In genomic region chr10:23439920-23440875, GRCh38 we compare ENCODE assay signal across 8 cellular contexts. TPM values are rescaled to one million over a fixed set of nuclear protein-coding genes. Genes with fewer than 3 reads are reported as not detected.
A peak's percentile ranks its signal among the peaks of the same experiment; 100 is the strongest.
DNase-seq lines count a peak whose midpoint lies in the region; ATAC-seq and TF ChIP-seq lines count a peak whose summit lies in the region.

No MANE protein-coding gene starts in this region.

- TF ChIP-seq POLR2A in Peyer's patch (IDR thresholded peaks at IDR 0.05) (no peak), heart left ventricle (IDR thresholded peaks at IDR 0.05) (no peak)

- H3K4me1 ChIP-seq in Peyer's patch, result peaks cover 0 to 26% (median 4%) of the 10 kb centered on the region in 4 donors
- peaks cover 4 to 39% (median 29%) of the 10 kb centered on the region in 12 donors for H3K4me1 ChIP-seq in heart left ventricle

- TF ChIP-seq CTCF in Peyer's patch (IDR thresholded peaks at IDR 0.05), result no peak
- TF ChIP-seq CTCF in heart left ventricle (IDR thresholded peaks at IDR 0.05), result no peak

- peaks cover 19 to 27% of the 10 kb centered on the region in 2 donors for H3K36me3 Mint-ChIP-seq in activated naive CD4-positive, alpha-beta T cell treated with anti-CD3 and anti-CD28 coated beads, Interleukin-2, amount 50 U/mL, for 72 hours

- 0 to 2% (median 1%) methylated on average over 12 to 79 of the region's 79 CpGs for WGBS in heart left ventricle, 4 donors

- peaks cover 0 to 4% of the 10 kb centered on the region in 2 donors for H3K9me3 Mint-ChIP-seq in activated naive CD4-positive, alpha-beta T cell treated with anti-CD3 and anti-CD28 coated beads, Interleukin-2, amount 50 U/mL, for 72 hours

- H3K27me3 ChIP-seq in Peyer's patch, result no peaks in the 10 kb centered on the region
- H3K27me3 ChIP-seq in heart left ventricle, result no peaks in the 10 kb centered on the region

- peaks cover 0 to 10% (median 0%) of the 10 kb centered on the region in 3 donors for H3K36me3 ChIP-seq in Peyer's patch
- peaks cover 0 to 30% (median 9%) of the 10 kb centered on the region in 9 donors for H3K36me3 ChIP-seq in heart left ventricle

- peak overlapping the region; percentile 87 to 96 for H3K27ac Mint-ChIP-seq in activated naive CD4-positive, alpha-beta T cell treated with anti-CD3 and anti-CD28 coated beads, Interleukin-2, amount 50 U/mL, for 72 hours

- ATAC-seq in GM18517 (IDR thresholded peaks at IDR 0.05; ENCODE audit: unreplicated experiment) (peak; percentile 15), HG02798 (IDR thresholded peaks at IDR 0.05; ENCODE audit: poor library complexity, unreplicated experiment) (peak; percentile 14), heart left ventricle (peak in 2 of 4 donors; percentile 3 to 12)
- peak; percentile 24 to 30 for ATAC-seq in activated naive CD4-positive, alpha-beta T cell treated with anti-CD3 and anti-CD28 coated beads, Interleukin-2, amount 50 U/mL, for 72 hours

- H3K27ac ChIP-seq in Peyer's patch, result peak overlapping the region; percentile 94 to 99 (median 96)
- peak overlapping the region; percentile 90 to 99 (median 96) for H3K27ac ChIP-seq in heart left ventricle

- no peaks in the 10 kb centered on the region for H3K9me3 ChIP-seq in Peyer's patch
- H3K9me3 ChIP-seq in heart left ventricle, result no peaks in the 10 kb centered on the region

- intact Hi-C loops in heart left ventricle (cut with DNase I), result loop anchor here in 6 of 10 donors (2.0 to 10.0 kb wide), 6 partner anchors 37 to 1195 kb away; partner anchors contain the start of gene C10orf67 (in 6 of the 6)

- peak; percentile 30 to 67 (median 55) for DNase-seq in Peyer's patch
- peak; percentile 48 to 63 for DNase-seq in activated naive CD4-positive, alpha-beta T cell treated with anti-CD3 and anti-CD28 coated beads, Interleukin-2, amount 50 U/mL, for 72 hours (ENCODE audit: low spot score in 2 of 2)
- DNase-seq in heart left ventricle, result peak; percentile 28 to 69 (median 40)
- peak; percentile 30 for DNase-seq in pons (ENCODE audit: low spot score)
- no peak for DNase-seq in NCI-H2171 treated with DMSO at 0.1 percent for 48 hours (lab: John Stamatoyannopoulos, UW)
- no peak for DNase-seq in NCI-H345 (lab: John Stamatoyannopoulos, UW)

- H3K4me3 ChIP-seq in Peyer's patch (peak overlapping the region; percentile 86 to 99 (median 90)), heart left ventricle (peak overlapping the region; percentile 73 to 95 (median 88))

RNA-seq across cellular contexts. Expression of gene OTUD1, which starts 1.3 kb away (rescaled TPM):
- total RNA-seq in Peyer's patch (10 to 100 TPM in 1 of 4 donors, 1 to 10 TPM in 3; 5.8 to 11.2 (median 8.3) TPM), heart left ventricle (10 to 100 TPM in 8 of 9 donors, 1 to 10 TPM in 1; 8.7 to 48.3 (median 19.7) TPM)
- total RNA-seq in activated naive CD4-positive, alpha-beta T cell treated with anti-CD3 and anti-CD28 coated beads, Interleukin-2, amount 50 U/mL, for 72 hours, result 10 to 100 TPM; 13.3 to 16.0 TPM
- 10 to 100 TPM; 16.7 to 60.9 TPM for polyA plus RNA-seq in heart left ventricle

Comparison
In these comparisons a context has a peak if more than half of its experiments do, and no peak if none do; other contexts are left out.
1. DNase-seq: peak in Peyer's patch (3 of 3), activated naive CD4-positive, alpha-beta T cell treated with anti-CD3 and anti-CD28 coated beads, Interleukin-2, amount 50 U/mL, for 72 hours (2 of 2), heart left ventricle (5 of 5) and pons (single experiment); none in NCI-H2171 treated with DMSO at 0.1 percent for 48 hours (single experiment) and NCI-H345 (single experiment).